Comparison of ENCODE assay signal across 21 cellular contexts in genomic region chr7:85773116-85773783, GRCh38.
DNase-seq lines count a peak whose midpoint lies in the region; ATAC-seq and TF ChIP-seq lines count a peak whose summit lies in the region.
"Had no signal": no experiment of that assay in that cellular context is flagged by ENCODE, and none has a peak within 500 bp of the region (broad histone marks: within the 10 kb centered on the region; RNA-seq: fewer than 3 reads in every experiment).

No MANE protein-coding gene starts in this region.

- no peaks in the 10 kb centered on the region for H3F3A ChIP-seq in SK-N-SH (replicated peaks; ENCODE audit: insufficient read depth)

- H3K4me3 ChIP-seq in SK-N-SH (ENCODE audit: low read depth in 2 of 2, low read length in 1 of 2) (no peak overlapping the region), fibroblast of villous mesenchyme (ENCODE audit: low read depth, low read length) (no peak overlapping the region)
- H3K4me3 ChIP-seq: PC-9, sigmoid colon had no signal

- DNase-seq in SK-N-SH (no peak), amniotic epithelial cell (ENCODE audit: low read depth) (peak; percentile 79), fibroblast of villous mesenchyme (ENCODE audit: low read depth) (peak; percentile 55), stromal cell of bone marrow (ENCODE audit: low read depth) (peak; percentile 65), NCI-H1417 treated with DMSO at 0.1 percent for 48 hours (lab: John Stamatoyannopoulos, UW) (no peak)
- DNase-seq: activated naive CD4-positive, alpha-beta T cell treated with anti-CD3 and anti-CD28 coated beads for 36 hours; Caco-2; cerebellar nuclear complex; hippocampal formation; KBM-7; natural killer cell; NCI-H1436 treated with DMSO at 0.1 percent for 48 hours; NCI-H524; PC-9; sigmoid colon had no signal

- no peak for TF ChIP-seq RAD21 in SK-N-SH (IDR thresholded peaks at IDR 0.05; ENCODE audit: low read length)

- no peak overlapping the region for H3K9ac ChIP-seq in SK-N-SH

- H3K4me2 ChIP-seq in SK-N-SH = no peak overlapping the region
- H3K4me2 ChIP-seq: PC-9 had no signal

- WGBS in SK-N-SH (ENCODE audit: low lambda C conversion rate) = 66% methylated on average over 3 of the region's 3 CpGs

- H3K9me3 ChIP-seq in SK-N-SH = peaks cover under 1% of the 10 kb centered on the region; the same call in 1 of the 2 replicates
- H3K9me3 ChIP-seq: sigmoid colon had no signal

- TF ChIP-seq CTCF in SK-N-SH (IDR thresholded peaks at IDR 0.05) (no peak), fibroblast of villous mesenchyme (IDR thresholded peaks at IDR 0.05; ENCODE audit: insufficient read depth, low read depth, low read length) (no peak)

- H3K36me3 ChIP-seq in SK-N-SH (replicated peaks in 1 of 2; ENCODE audit: control insufficient read depth in 1 of 2, insufficient read depth in 2 of 2, low read length in 1 of 2) = no peaks in the 10 kb centered on the region
- H3K36me3 ChIP-seq: sigmoid colon had no signal

- H3K9me2 ChIP-seq in SK-N-SH = no peaks in the 10 kb centered on the region; the same call in 1 of the 2 replicates

- ATAC-seq in SK-N-SH treated with all-trans-retinoic acid at 6 μM for 48 hours (no peak), HG02763 (IDR thresholded peaks at IDR 0.05; ENCODE audit: unreplicated experiment) (no peak), HG03175 (IDR thresholded peaks at IDR 0.05; ENCODE audit: unreplicated experiment) (no peak)
- ATAC-seq: left lobe of liver; natural killer cell; stimulated activated effector memory CD8-positive, alpha-beta T cell treated with anti-CD3 and anti-CD28 coated beads, Interleukin-12 subunit alpha, Interleukin-12 subunit beta, amount 100 ng/mL, for 72 hours had no signal

- H4K20me1 ChIP-seq in SK-N-SH (ENCODE audit: insufficient read depth) = no peaks in the 10 kb centered on the region

- H3K4me1 ChIP-seq in SK-N-SH (ENCODE audit: control insufficient read depth in 1 of 2, insufficient read depth in 2 of 2, low read depth in 1 of 2, low read length in 1 of 2) = no peaks in the 10 kb centered on the region
- H3K4me1 ChIP-seq: Caco-2, sigmoid colon had no signal

- no peaks in the 10 kb centered on the region for H3K27me3 ChIP-seq in SK-N-SH (ENCODE audit: insufficient read depth)
- H3K27me3 ChIP-seq: sigmoid colon had no signal

- H3K27ac ChIP-seq in SK-N-SH (ENCODE audit: low read depth in 2 of 2, low read length in 1 of 2) = no peak overlapping the region
- H3K27ac ChIP-seq: 22Rv1, PC-9, sigmoid colon had no signal

- TF ChIP-seq EP300 in SK-N-SH (IDR thresholded peaks at IDR 0.05; ENCODE audit: borderline replicate concordance in 1 of 2, low read depth in 1 of 2, low read length in 1 of 2) = no peak

- CTCF ChIA-PET in SK-N-SH (lab: Yijun Ruan, JAX) = interaction anchor here (1.1 to 1.2 kb wide), 2 partner anchors 24 to 57 kb away, joined by 3 read pairs; no protein-coding TSS in a partner anchor

- POLR2A ChIA-PET in SK-N-SH (lab: Yijun Ruan, JAX) = no interaction called here

- no peaks in the 10 kb centered on the region for H3K79me2 ChIP-seq in SK-N-SH (ENCODE audit: insufficient read depth)

- H2AFZ ChIP-seq in SK-N-SH (ENCODE audit: low read depth) = peak overlapping the region; percentile 14; the same call in 1 of the 2 replicates
- H2AFZ ChIP-seq: PC-9 had no signal

TF ChIP-seq in SK-N-SH, 30 proteins besides CTCF, POLR2A, EP300 and RAD21:
- TF ChIP-seq RFX5 (IDR thresholded peaks at IDR 0.05; ENCODE audit: low read length) (no peak), REST (IDR thresholded peaks at IDR 0.05; ENCODE audit: low read depth, low read length) (no peak)

TF ChIP-seq in SK-N-SH treated with all-trans-retinoic acid at 6 μM for 48 hours, 23 proteins besides CTCF, POLR2A, EP300 and RAD21:
- TF ChIP-seq, protein P1, sequence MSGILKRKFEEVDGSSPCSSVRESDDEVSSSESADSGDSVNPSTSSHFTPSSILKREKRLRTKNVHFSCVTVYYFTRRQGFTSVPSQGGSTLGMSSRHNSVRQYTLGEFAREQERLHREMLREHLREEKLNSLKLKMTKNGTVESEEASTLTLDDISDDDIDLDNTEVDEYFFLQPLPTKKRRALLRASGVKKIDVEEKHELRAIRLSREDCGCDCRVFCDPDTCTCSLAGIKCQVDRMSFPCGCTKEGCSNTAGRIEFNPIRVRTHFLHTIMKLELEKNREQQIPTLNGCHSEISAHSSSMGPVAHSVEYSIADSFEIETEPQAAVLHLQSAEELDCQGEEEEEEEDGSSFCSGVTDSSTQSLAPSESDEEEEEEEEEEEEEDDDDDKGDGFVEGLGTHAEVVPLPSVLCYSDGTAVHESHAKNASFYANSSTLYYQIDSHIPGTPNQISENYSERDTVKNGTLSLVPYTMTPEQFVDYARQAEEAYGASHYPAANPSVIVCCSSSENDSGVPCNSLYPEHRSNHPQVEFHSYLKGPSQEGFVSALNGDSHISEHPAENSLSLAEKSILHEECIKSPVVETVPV (CRISPR knock-in tag; IDR thresholded peaks at IDR 0.05) = no peak
- TF ChIP-seq ESRRG (CRISPR knock-in tag; IDR thresholded peaks at IDR 0.05) (no peak), ZNF8 (CRISPR knock-in tag; IDR thresholded peaks at IDR 0.05) (no peak), RARB (CRISPR knock-in tag; IDR thresholded peaks at IDR 0.05) (no peak), CSDC2 (CRISPR knock-in tag; IDR thresholded peaks at IDR 0.05) (no peak), TOX (CRISPR knock-in tag; IDR thresholded peaks at IDR 0.05; ENCODE audit: borderline replicate concordance) (no peak), TCF4 (CRISPR knock-in tag; IDR thresholded peaks at IDR 0.05; ENCODE audit: borderline replicate concordance) (no peak), OSR1 (CRISPR knock-in tag; IDR thresholded peaks at IDR 0.05) (no peak), ZNF70 (CRISPR knock-in tag; IDR thresholded peaks at IDR 0.05) (no peak), PPARA (CRISPR knock-in tag; IDR thresholded peaks at IDR 0.05; ENCODE audit: borderline replicate concordance) (no peak), ZNF565 (CRISPR knock-in tag; conservative IDR thresholded peaks at IDR 0.05; ENCODE audit: low read depth) (no peak), ZFP30 (CRISPR knock-in tag; IDR thresholded peaks at IDR 0.05) (no peak), ISL1 (CRISPR knock-in tag; IDR thresholded peaks at IDR 0.05) (no peak)
- TF ChIP-seq, protein P2, sequence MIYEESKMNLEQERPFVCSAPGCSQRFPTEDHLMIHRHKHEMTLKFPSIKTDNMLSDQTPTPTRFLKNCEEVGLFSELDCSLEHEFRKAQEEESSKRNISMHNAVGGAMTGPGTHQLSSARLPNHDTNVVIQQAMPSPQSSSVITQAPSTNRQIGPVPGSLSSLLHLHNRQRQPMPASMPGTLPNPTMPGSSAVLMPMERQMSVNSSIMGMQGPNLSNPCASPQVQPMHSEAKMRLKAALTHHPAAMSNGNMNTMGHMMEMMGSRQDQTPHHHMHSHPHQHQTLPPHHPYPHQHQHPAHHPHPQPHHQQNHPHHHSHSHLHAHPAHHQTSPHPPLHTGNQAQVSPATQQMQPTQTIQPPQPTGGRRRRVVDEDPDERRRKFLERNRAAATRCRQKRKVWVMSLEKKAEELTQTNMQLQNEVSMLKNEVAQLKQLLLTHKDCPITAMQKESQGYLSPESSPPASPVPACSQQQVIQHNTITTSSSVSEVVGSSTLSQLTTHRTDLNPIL (CRISPR knock-in tag; IDR thresholded peaks at IDR 0.05; ENCODE audit: low read depth) = no peak
- TF ChIP-seq, protein P3, sequence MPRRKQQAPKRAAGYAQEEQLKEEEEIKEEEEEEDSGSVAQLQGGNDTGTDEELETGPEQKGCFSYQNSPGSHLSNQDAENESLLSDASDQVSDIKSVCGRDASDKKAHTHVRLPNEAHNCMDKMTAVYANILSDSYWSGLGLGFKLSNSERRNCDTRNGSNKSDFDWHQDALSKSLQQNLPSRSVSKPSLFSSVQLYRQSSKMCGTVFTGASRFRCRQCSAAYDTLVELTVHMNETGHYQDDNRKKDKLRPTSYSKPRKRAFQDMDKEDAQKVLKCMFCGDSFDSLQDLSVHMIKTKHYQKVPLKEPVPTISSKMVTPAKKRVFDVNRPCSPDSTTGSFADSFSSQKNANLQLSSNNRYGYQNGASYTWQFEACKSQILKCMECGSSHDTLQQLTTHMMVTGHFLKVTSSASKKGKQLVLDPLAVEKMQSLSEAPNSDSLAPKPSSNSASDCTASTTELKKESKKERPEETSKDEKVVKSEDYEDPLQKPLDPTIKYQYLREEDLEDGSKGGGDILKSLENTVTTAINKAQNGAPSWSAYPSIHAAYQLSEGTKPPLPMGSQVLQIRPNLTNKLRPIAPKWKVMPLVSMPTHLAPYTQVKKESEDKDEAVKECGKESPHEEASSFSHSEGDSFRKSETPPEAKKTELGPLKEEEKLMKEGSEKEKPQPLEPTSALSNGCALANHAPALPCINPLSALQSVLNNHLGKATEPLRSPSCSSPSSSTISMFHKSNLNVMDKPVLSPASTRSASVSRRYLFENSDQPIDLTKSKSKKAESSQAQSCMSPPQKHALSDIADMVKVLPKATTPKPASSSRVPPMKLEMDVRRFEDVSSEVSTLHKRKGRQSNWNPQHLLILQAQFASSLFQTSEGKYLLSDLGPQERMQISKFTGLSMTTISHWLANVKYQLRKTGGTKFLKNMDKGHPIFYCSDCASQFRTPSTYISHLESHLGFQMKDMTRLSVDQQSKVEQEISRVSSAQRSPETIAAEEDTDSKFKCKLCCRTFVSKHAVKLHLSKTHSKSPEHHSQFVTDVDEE (CRISPR knock-in tag; IDR thresholded peaks at IDR 0.05) = no peak
TF ChIP-seq in SK-N-SH treated with all-trans-retinoic acid at 6 μM for 48 hours: peak in this region for 0.

Comparison
In these comparisons a context has a peak if more than half of its experiments do, and no peak if none do; other contexts are left out.
1. DNase-seq: peak in amniotic epithelial cell (single experiment), fibroblast of villous mesenchyme (single experiment) and stromal cell of bone marrow (single experiment); none in SK-N-SH (single experiment) and NCI-H1417 treated with DMSO at 0.1 percent for 48 hours (single experiment).